Comparison of ENCODE assay signal across 12 cellular contexts in genomic region chr16:30867747-30868146, GRCh38. TPM values are rescaled to one million over a fixed set of nuclear protein-coding genes. Genes with fewer than 3 reads are reported as not detected.
A peak's percentile ranks its signal among the peaks of the same experiment; 100 is the strongest.
DNase-seq lines count a peak whose midpoint lies in the region; ATAC-seq, FAIRE-seq and TF ChIP-seq lines count a peak whose summit lies in the region.
"Had no signal": no experiment of that assay in that cellular context is flagged by ENCODE, and none has a peak within 500 bp of the region (broad histone marks: within the 10 kb centered on the region; RNA-seq: fewer than 3 reads in every experiment).

No MANE protein-coding gene starts in this region.

- H3K18ac ChIP-seq in mesenchymal stem cell (ENCODE audit: low read depth in 1 of 2, low read length in 2 of 2) = no peak overlapping the region

- H3K4me1 ChIP-seq in Loucy (ENCODE audit: insufficient read depth, low read length, poor library complexity, severe bottlenecking) = no peaks in the 10 kb centered on the region
- H3K4me1 ChIP-seq in astrocyte (ENCODE audit: insufficient read depth, low read length) = no peaks in the 10 kb centered on the region
- no peaks in the 10 kb centered on the region for H3K4me1 ChIP-seq in mesenchymal stem cell (ENCODE audit: control insufficient read depth, insufficient read depth, low read depth, low read length)
- H3K4me1 ChIP-seq: right atrium auricular region had no signal

- no peak overlapping the region for H3K14ac ChIP-seq in mesenchymal stem cell (ENCODE audit: low read length in 2 of 2)

- peak overlapping the region; percentile 34 for H3K4me3 Mint-ChIP-seq in astrocyte (ENCODE audit: unreplicated experiment)
- H3K4me3 Mint-ChIP-seq: brain, T-cell had no signal

- H3K9ac ChIP-seq in Loucy (ENCODE audit: low read depth, low read length, poor library complexity, severe bottlenecking) = no peak overlapping the region
- H3K9ac ChIP-seq in astrocyte (ENCODE audit: low read length) = no peak overlapping the region
- no peak overlapping the region for H3K9ac ChIP-seq in mesenchymal stem cell (ENCODE audit: low read length)

- no peaks in the 10 kb centered on the region for H3K4me1 Mint-ChIP-seq in astrocyte (ENCODE audit: low read depth, unreplicated experiment)
- H3K4me1 Mint-ChIP-seq: brain had no signal

- H3K9me3 ChIP-seq in Loucy (ENCODE audit: insufficient read depth, low read depth, low read length) (no peaks in the 10 kb centered on the region), astrocyte (ENCODE audit: insufficient read depth, low read depth, low read length) (no peaks in the 10 kb centered on the region), mesenchymal stem cell (ENCODE audit: control insufficient read depth, low read length) (peaks cover 2% of the 10 kb centered on the region)
- H3K9me3 ChIP-seq: right atrium auricular region had no signal

- H3K27ac Mint-ChIP-seq in astrocyte (ENCODE audit: unreplicated experiment) = no peak overlapping the region
- H3K27ac Mint-ChIP-seq: brain, T-cell had no signal

- no peaks in the 10 kb centered on the region for H3K27me3 ChIP-seq in Loucy (ENCODE audit: insufficient read depth, low read length, poor library complexity, severe bottlenecking)
- no peaks in the 10 kb centered on the region for H3K27me3 ChIP-seq in astrocyte (ENCODE audit: insufficient read depth, low read length)
- no peaks in the 10 kb centered on the region for H3K27me3 ChIP-seq in mesenchymal stem cell (ENCODE audit: control insufficient read depth in 1 of 2, insufficient read depth in 1 of 2, low read length in 2 of 2)
- H3K27me3 ChIP-seq: right atrium auricular region had no signal

- no peak overlapping the region for H2BK5ac ChIP-seq in mesenchymal stem cell (ENCODE audit: low read depth, low read length, poor library complexity, severe bottlenecking)

- H3K27me3 Mint-ChIP-seq in astrocyte (ENCODE audit: low read depth, unreplicated experiment) = no peaks in the 10 kb centered on the region
- H3K27me3 Mint-ChIP-seq: brain, T-cell had no signal

- H2AK5ac ChIP-seq in mesenchymal stem cell (ENCODE audit: low read length, severe bottlenecking) = no peak overlapping the region

- no peak overlapping the region for H2BK12ac ChIP-seq in mesenchymal stem cell (ENCODE audit: low read length in 2 of 2)

- H4K8ac ChIP-seq in mesenchymal stem cell (ENCODE audit: low read length) = no peak overlapping the region

- no peak overlapping the region for H3K4ac ChIP-seq in mesenchymal stem cell (ENCODE audit: low read depth in 1 of 2, low read length in 2 of 2)

- H3K9me3 Mint-ChIP-seq in astrocyte (ENCODE audit: unreplicated experiment) = no peaks in the 10 kb centered on the region
- H3K9me3 Mint-ChIP-seq: brain, T-cell had no signal

- peaks cover 17% of the 10 kb centered on the region for H3K36me3 Mint-ChIP-seq in astrocyte (ENCODE audit: low read depth, unreplicated experiment)
- H3K36me3 Mint-ChIP-seq: T-cell had no signal

- TF ChIP-seq CTCF in Loucy (conservative IDR thresholded peaks at IDR 0.05; ENCODE audit: low read length) (peak; percentile 38), astrocyte (IDR thresholded peaks at IDR 0.05; ENCODE audit: insufficient read depth, low read depth, low read length) (no peak)

- no peaks in the 10 kb centered on the region; the same call in 1 of the 2 replicates for H3F3A ChIP-seq in Loucy (ENCODE audit: low read depth)

- DNase-seq in ELR (ENCODE audit: low read depth) = peak; percentile 49
- no peak for DNase-seq in astrocyte (ENCODE audit: low read depth)
- DNase-seq in mesenchymal stem cell = peak; percentile 45
- DNase-seq in activated CD8-positive, alpha-beta memory T cell treated with anti-CD3 and anti-CD28 coated beads, Interleukin-2, amount 50 U/mL, for 4 hours = no peak
- no peak for DNase-seq in NCI-H2081 (lab: John Stamatoyannopoulos, UW)
- DNase-seq: NCI-H345, T-cell had no signal

- no peak overlapping the region for H3K23ac ChIP-seq in mesenchymal stem cell (ENCODE audit: low read length in 2 of 2)

- H2AFZ ChIP-seq in Loucy (ENCODE audit: low read length) (no peak overlapping the region), astrocyte (ENCODE audit: low read depth, low read length) (no peak overlapping the region), mesenchymal stem cell (ENCODE audit: low read depth, low read length) (no peak overlapping the region)

- no peak overlapping the region for H2BK15ac ChIP-seq in mesenchymal stem cell (ENCODE audit: low read depth, poor library complexity, severe bottlenecking)

- H3K36me3 ChIP-seq in Loucy (ENCODE audit: insufficient read depth, low read length) = no peaks in the 10 kb centered on the region
- H3K36me3 ChIP-seq in astrocyte (ENCODE audit: insufficient read depth, low read length) = peaks cover 2% of the 10 kb centered on the region
- H3K36me3 ChIP-seq in mesenchymal stem cell (ENCODE audit: control insufficient read depth in 1 of 2, insufficient read depth in 2 of 2, low read depth in 1 of 2, low read length in 2 of 2) = peaks cover 6 to 8% of the 10 kb centered on the region in 2 experiments
- H3K36me3 ChIP-seq: right atrium auricular region had no signal

- no peak for ATAC-seq in GM21737 (IDR thresholded peaks at IDR 0.05; ENCODE audit: unreplicated experiment)
- ATAC-seq: T-cell had no signal

- H3K79me1 ChIP-seq in mesenchymal stem cell (replicated peaks; ENCODE audit: low read length, poor library complexity, severe bottlenecking) = peaks cover 5% of the 10 kb centered on the region

- WGBS in mesenchymal stem cell = 97% methylated on average over 2 of the region's 5 CpGs

- H3K27ac ChIP-seq in astrocyte (ENCODE audit: low read depth, low read length) (no peak overlapping the region), mesenchymal stem cell (ENCODE audit: low read length, poor library complexity, severe bottlenecking) (no peak overlapping the region)
- H3K27ac ChIP-seq: right atrium auricular region had no signal

- no peak for FAIRE-seq in astrocyte (lab: Jason Lieb, UNC)
- FAIRE-seq: urothelium cell line had no signal

- no peaks in the 10 kb centered on the region for H3K9me2 ChIP-seq in Loucy (replicated peaks; ENCODE audit: low read depth, low read length)

- H3K4me2 ChIP-seq in Loucy (ENCODE audit: low read depth, low read length, poor library complexity, severe bottlenecking) = no peak overlapping the region
- H3K4me2 ChIP-seq in astrocyte (ENCODE audit: low read length) = no peak overlapping the region
- H3K4me2 ChIP-seq in mesenchymal stem cell (ENCODE audit: low read length, poor library complexity, severe bottlenecking) = no peak overlapping the region

- no peaks in the 10 kb centered on the region for H4K20me1 ChIP-seq in Loucy (ENCODE audit: insufficient read depth, low read length, poor library complexity, severe bottlenecking)
- H4K20me1 ChIP-seq in astrocyte (ENCODE audit: insufficient read depth, low read length) = no peaks in the 10 kb centered on the region

- H3K4me3 ChIP-seq in Loucy (ENCODE audit: low read length, poor library complexity, severe bottlenecking) (no peak overlapping the region), astrocyte (ENCODE audit: insufficient read depth, low read depth, low read length) (no peak overlapping the region), mesenchymal stem cell (ENCODE audit: insufficient read depth in 1 of 2, low read depth in 1 of 2, low read length in 2 of 2) (no peak overlapping the region)
- H3K4me3 ChIP-seq: right atrium auricular region had no signal

- no peaks in the 10 kb centered on the region for H3K79me2 ChIP-seq in Loucy (ENCODE audit: insufficient read depth, low read length)
- peaks cover 4% of the 10 kb centered on the region for H3K79me2 ChIP-seq in astrocyte (ENCODE audit: insufficient read depth, low read length)

- no peak overlapping the region for H2BK120ac ChIP-seq in mesenchymal stem cell (ENCODE audit: low read depth, low read length)

- no peak overlapping the region for H4K91ac ChIP-seq in mesenchymal stem cell (ENCODE audit: low read length)

RNA-seq across cellular contexts. Expression of gene BCL7C, which starts 26.1 kb away (rescaled TPM):
- 37.7 and 40.7 TPM in 2 replicates for total RNA-seq in astrocyte
- polyA plus RNA-seq in mesenchymal stem cell (2013, experiment 1 of 2) = 34.4 TPM
- polyA plus RNA-seq in mesenchymal stem cell (2013, experiment 2 of 2) = 34.2 TPM

RNA-seq across cellular contexts. Expression of gene CTF1, which starts 28.7 kb away (rescaled TPM):
- 5.2 and 5.9 TPM in 2 replicates for total RNA-seq in astrocyte
- 6.7 TPM for polyA plus RNA-seq in mesenchymal stem cell (2013, experiment 1 of 2)
- 7.0 TPM for polyA plus RNA-seq in mesenchymal stem cell (2013, experiment 2 of 2)

RNA-seq across cellular contexts. Expression of gene FBXL19, which starts 55.6 kb away (rescaled TPM):
- total RNA-seq in astrocyte = 42.3 and 42.5 TPM in 2 replicates
- 21.4 TPM for polyA plus RNA-seq in mesenchymal stem cell (2013, experiment 1 of 2)
- polyA plus RNA-seq in mesenchymal stem cell (2013, experiment 2 of 2) = 20.2 TPM

Comparison
In these comparisons a context has a peak if more than half of its experiments do, and no peak if none do; other contexts are left out.
1. DNase-seq: peak in ELR (single experiment) and mesenchymal stem cell (single experiment); none in astrocyte (single experiment), activated CD8-positive, alpha-beta memory T cell treated with anti-CD3 and anti-CD28 coated beads, Interleukin-2, amount 50 U/mL, for 4 hours (single experiment) and NCI-H2081 (0 of 2).